13 cellular contexts compared by ENCODE assay signal in genomic region chr10:96998329-96998888, GRCh38.
DNase-seq lines count a peak whose midpoint lies in the region; ATAC-seq and TF ChIP-seq lines count a peak whose summit lies in the region.
"Had no signal": no experiment of that assay in that cellular context is flagged by ENCODE, and none has a peak within 500 bp of the region (broad histone marks: within the 10 kb centered on the region; RNA-seq: fewer than 3 reads in every experiment).

No MANE protein-coding gene starts in this region.

- H2AFZ ChIP-seq in GM23248 (no peak overlapping the region), fibroblast of lung (ENCODE audit: low read length) (no peak overlapping the region)
- H2AFZ ChIP-seq: GM23338 had no signal

- ATAC-seq in GM21825 (IDR thresholded peaks at IDR 0.05; ENCODE audit: unreplicated experiment): no peak
- ATAC-seq: GM23338; stimulated activated naive CD8-positive, alpha-beta T cell treated with anti-CD3 and anti-CD28 coated beads, Interleukin-15, Interleukin-2, amounts not matched to agents 100 U/mL and 50 U/mL, for 24 hours had no signal

- H3K9me2 ChIP-seq in GM23248 (ENCODE audit: insufficient read depth): no peaks in the 10 kb centered on the region

- no peaks in the 10 kb centered on the region for H3K36me3 Mint-ChIP-seq in progenitor cell of endocrine pancreas (ENCODE audit: insufficient read depth)
- no peaks in the 10 kb centered on the region for H3K36me3 Mint-ChIP-seq in type B pancreatic cell
- H3K36me3 Mint-ChIP-seq: activated naive CD4-positive, alpha-beta T cell treated with anti-CD3 and anti-CD28 coated beads, Interleukin-2, amount 10 ng/mL, durations not matched to agents 7 days and 5 days had no signal

- H3K9ac ChIP-seq in GM23248: no peak overlapping the region
- H3K9ac ChIP-seq in fibroblast of lung (ENCODE audit: insufficient read depth, low read length): no peak overlapping the region

- H3K4me1 Mint-ChIP-seq in progenitor cell of endocrine pancreas (ENCODE audit: low read depth) (peaks cover 3% of the 10 kb centered on the region), type B pancreatic cell (ENCODE audit: unreplicated experiment) (peaks cover 6% of the 10 kb centered on the region)
- H3K4me1 Mint-ChIP-seq: activated naive CD4-positive, alpha-beta T cell treated with anti-CD3 and anti-CD28 coated beads, Interleukin-2, amount 10 ng/mL, durations not matched to agents 7 days and 5 days; GM23338 had no signal

- H3K4me3 Mint-ChIP-seq in progenitor cell of endocrine pancreas (ENCODE audit: low read depth): no peak overlapping the region
- no peak overlapping the region for H3K4me3 Mint-ChIP-seq in type B pancreatic cell
- H3K4me3 Mint-ChIP-seq: activated naive CD4-positive, alpha-beta T cell treated with anti-CD3 and anti-CD28 coated beads, Interleukin-2, amount 10 ng/mL, durations not matched to agents 7 days and 5 days; dendritic cell treated with granulocyte-macrophage colony-stimulating factor and Interleukin-4, amounts not matched to agents 40 ng/mL and 50 ng/mL, for 4 days; GM23338 had no signal

- no peaks in the 10 kb centered on the region for H3K36me3 ChIP-seq in GM23248 (ENCODE audit: low read depth)
- no peaks in the 10 kb centered on the region for H3K36me3 ChIP-seq in fibroblast of lung (ENCODE audit: control insufficient read depth, insufficient read depth, low read length)

- no peak overlapping the region for H3K27ac ChIP-seq in GM23248
- H3K27ac ChIP-seq in fibroblast of lung (ENCODE audit: insufficient read depth, low read length): no peak overlapping the region

- H3K79me2 ChIP-seq in GM23248 (ENCODE audit: insufficient read depth) (no peaks in the 10 kb centered on the region), fibroblast of lung (ENCODE audit: control insufficient read depth, insufficient read depth, low read length) (no peaks in the 10 kb centered on the region)

- no peaks in the 10 kb centered on the region for H4K20me1 ChIP-seq in GM23248 (ENCODE audit: insufficient read depth)
- H4K20me1 ChIP-seq in fibroblast of lung (ENCODE audit: control insufficient read depth, extremely low read depth, insufficient read depth, low read length): no peaks in the 10 kb centered on the region

- no peaks in the 10 kb centered on the region for H3F3A ChIP-seq in GM23248 (ENCODE audit: insufficient read depth)

- no peaks in the 10 kb centered on the region for H3K9me3 Mint-ChIP-seq in progenitor cell of endocrine pancreas (ENCODE audit: low read depth)
- H3K9me3 Mint-ChIP-seq in type B pancreatic cell: no peaks in the 10 kb centered on the region
- H3K9me3 Mint-ChIP-seq: activated naive CD4-positive, alpha-beta T cell treated with anti-CD3 and anti-CD28 coated beads, Interleukin-2, amount 10 ng/mL, durations not matched to agents 7 days and 5 days; dendritic cell treated with granulocyte-macrophage colony-stimulating factor and Interleukin-4, amounts not matched to agents 40 ng/mL and 50 ng/mL, for 4 days; GM23338 had no signal

- no peaks in the 10 kb centered on the region for H3K27me3 ChIP-seq in GM23248 (replicated peaks; ENCODE audit: insufficient read depth)
- H3K27me3 ChIP-seq in fibroblast of lung (ENCODE audit: control insufficient read depth, insufficient read depth, low read length): no peaks in the 10 kb centered on the region

- TF ChIP-seq CTCF in fibroblast of lung (conservative IDR thresholded peaks at IDR 0.05 in 1 of 2, IDR thresholded peaks at IDR 0.05 in 1 of 2; ENCODE audit: low read depth in 1 of 2, low read length in 2 of 2) (no peak), progenitor cell of endocrine pancreas (IDR thresholded peaks at IDR 0.05; ENCODE audit: unreplicated experiment) (no peak), type B pancreatic cell (conservative IDR thresholded peaks at IDR 0.05) (no peak)

- H3K4me3 ChIP-seq in GM23248 (no peak overlapping the region), fibroblast of lung (replicated peaks in 1 of 4; ENCODE audit: control extremely low read depth in 1 of 4, insufficient read depth in 1 of 4, low read depth in 3 of 4, low read length in 4 of 4) (no peak overlapping the region)
- H3K4me3 ChIP-seq: GM23338 had no signal

- H3K27me3 Mint-ChIP-seq in progenitor cell of endocrine pancreas: no peaks in the 10 kb centered on the region
- H3K27me3 Mint-ChIP-seq in type B pancreatic cell: no peaks in the 10 kb centered on the region
- H3K27me3 Mint-ChIP-seq: activated naive CD4-positive, alpha-beta T cell treated with anti-CD3 and anti-CD28 coated beads, Interleukin-2, amount 10 ng/mL, durations not matched to agents 7 days and 5 days; dendritic cell treated with granulocyte-macrophage colony-stimulating factor and Interleukin-4, amounts not matched to agents 40 ng/mL and 50 ng/mL, for 4 days had no signal

- DNase-seq in GM23248: peak; percentile 44
- DNase-seq in NCI-H69 (lab: John Stamatoyannopoulos, UW): peak; percentile 23
- peak; percentile 84 to 93 for DNase-seq in fibroblast of lung (ENCODE audit: low read depth in 2 of 2)
- peak; percentile 80 for DNase-seq in posterior vena cava (ENCODE audit: low spot score)
- no peak for DNase-seq in progenitor cell of endocrine pancreas (ENCODE audit: low spot score, unreplicated experiment)
- DNase-seq in type B pancreatic cell (ENCODE audit: extremely low spot score, unreplicated experiment): no peak
- DNase-seq: activated naive CD4-positive, alpha-beta T cell treated with anti-CD3 and anti-CD28 coated beads, Interleukin-2, amount 10 ng/mL, durations not matched to agents 7 days and 5 days; stimulated activated CD4-positive, alpha-beta T cell treated with anti-CD3 and anti-CD28 coated beads, Interleukin-4, amount 100 ng/mL, for 4 hours; stimulated activated naive CD8-positive, alpha-beta T cell treated with anti-CD3 and anti-CD28 coated beads, Interleukin-15, Interleukin-2, amounts not matched to agents 100 U/mL and 50 U/mL, for 24 hours; T-helper 2 cell had no signal

- no peak overlapping the region for H3K27ac Mint-ChIP-seq in progenitor cell of endocrine pancreas
- no peak overlapping the region for H3K27ac Mint-ChIP-seq in type B pancreatic cell
- H3K27ac Mint-ChIP-seq: activated naive CD4-positive, alpha-beta T cell treated with anti-CD3 and anti-CD28 coated beads, Interleukin-2, amount 10 ng/mL, durations not matched to agents 7 days and 5 days; dendritic cell treated with granulocyte-macrophage colony-stimulating factor and Interleukin-4, amounts not matched to agents 40 ng/mL and 50 ng/mL, for 4 days; GM23338 had no signal

- no peaks in the 10 kb centered on the region for H3K9me3 ChIP-seq in GM23248 (ENCODE audit: low read depth)
- H3K9me3 ChIP-seq in fibroblast of lung (ENCODE audit: control insufficient read depth, insufficient read depth, low read depth, low read length): no peaks in the 10 kb centered on the region

- H3K4me1 ChIP-seq in GM23248 (ENCODE audit: insufficient read depth) (no peaks in the 10 kb centered on the region), fibroblast of lung (ENCODE audit: control insufficient read depth, extremely low read depth, insufficient read depth, low read length) (no peaks in the 10 kb centered on the region)

- in situ Hi-C loops in GM23248 (cut with MboI): no loop called here

- H3K4me2 ChIP-seq in GM23248 (ENCODE audit: unreplicated experiment): no peak overlapping the region
- H3K4me2 ChIP-seq in fibroblast of lung (ENCODE audit: extremely low read depth, insufficient read depth, low read length): no peak overlapping the region
- H3K4me2 ChIP-seq: GM23338 had no signal

- WGBS in GM23248 (ENCODE audit: low coverage in 1 of 2, low lambda C conversion rate in 2 of 2, missing lambda C conversion rate in 2 of 2), 2 experiments: 77 to 79% methylated on average over 14 of the region's 14 CpGs

- intact Hi-C loops in posterior vena cava (cut with DNase I): no loop called here

Comparison
In these comparisons a context has a peak if more than half of its experiments do, and no peak if none do; other contexts are left out.
1. DNase-seq: peak in GM23248 (single experiment), NCI-H69 (single experiment), fibroblast of lung (2 of 2) and posterior vena cava (single experiment); none in progenitor cell of endocrine pancreas (single experiment) and type B pancreatic cell (single experiment).